ENCODE assay signal across 24 cellular contexts in genomic region chr15:26158176-26158575, GRCh38.
"Had no signal": no experiment of that assay in that cellular context is flagged by ENCODE, and none has a peak within 500 bp of the region (broad histone marks: within the 10 kb centered on the region; RNA-seq: fewer than 3 reads in every experiment).

No MANE protein-coding gene starts in this region.

- H3K27me3 ChIP-seq: hepatocyte, ovary, testis, thyroid gland, transverse colon, upper lobe of left lung had no signal

- H3K4me3 Mint-ChIP-seq: mesothelial cell of epicardium; naive B cell; natural killer cell; stimulated activated naive B cell treated with anti-CD40 and anti-IgM and Interleukin-4, amounts not matched to agents 10 μg/mL and 1 μg/mL and 100 μg/mL, for 72 hours had no signal

- H3K36me3 ChIP-seq: left ventricle myocardium inferior, ovary, stomach, thyroid gland, transverse colon, upper lobe of left lung had no signal

- H3K27ac Mint-ChIP-seq: mesothelial cell of epicardium; naive B cell; natural killer cell; nephron progenitor cell; progenitor cell of endocrine pancreas; stimulated activated naive B cell treated with anti-CD40 and anti-IgM and Interleukin-4, amounts not matched to agents 10 μg/mL and 1 μg/mL and 100 μg/mL, for 72 hours had no signal

- DNase-seq: islet precursor cell; left ventricle myocardium inferior; mesendoderm; naive B cell; natural killer cell; nephron progenitor cell; ovary; right cardiac atrium; stimulated activated CD4-positive, alpha-beta T cell treated with anti-CD3 and anti-CD28 coated beads, Interleukin-12 subunit alpha, Interleukin-12 subunit beta, amount 100 ng/mL, for 4 hours; stimulated activated CD4-positive, alpha-beta T cell treated with anti-CD3 and anti-CD28 coated beads, Interleukin-15, amount 100 ng/mL, for 24 hours; stimulated activated CD4-positive, alpha-beta T cell treated with anti-CD3 and anti-CD28 coated beads, Interleukin-2, amount 100 ng/mL, for 24 hours; stimulated activated CD4-positive, alpha-beta T cell treated with anti-CD3 and anti-CD28 coated beads, Interleukin-4, amount 100 ng/mL, for 1 hour; stimulated activated naive B cell treated with anti-CD40 and anti-IgM and Interleukin-4, amounts not matched to agents 10 μg/mL and 1 μg/mL and 100 μg/mL, for 72 hours; stimulated activated naive CD8-positive, alpha-beta T cell treated with anti-CD3 and anti-CD28 coated beads, Interleukin-15, Interleukin-2, amounts not matched to agents 100 U/mL and 50 U/mL, for 24 hours; stomach; testis; thyroid gland; transverse colon; upper lobe of left lung had no signal

- H2AFZ ChIP-seq: hepatocyte had no signal

- H3K27ac ChIP-seq: hepatocyte, left ventricle myocardium inferior, ovary, testis, thyroid gland, upper lobe of left lung had no signal

- H3K4me3 ChIP-seq: hepatocyte, left ventricle myocardium inferior, lung, ovary, skin epidermis, stomach, testis, thyroid gland, transverse colon, upper lobe of left lung had no signal

- H3K4me1 ChIP-seq: testis, thyroid gland, transverse colon, upper lobe of left lung had no signal

- H3K4me1 Mint-ChIP-seq: mesothelial cell of epicardium; naive B cell; natural killer cell; stimulated activated naive B cell treated with anti-CD40 and anti-IgM and Interleukin-4, amounts not matched to agents 10 μg/mL and 1 μg/mL and 100 μg/mL, for 72 hours had no signal

- H3K36me3 Mint-ChIP-seq: mesothelial cell of epicardium, naive B cell had no signal

- H3K9me3 ChIP-seq: ovary, testis, thyroid gland, upper lobe of left lung had no signal

- H3K27me3 Mint-ChIP-seq: stimulated activated naive B cell treated with anti-CD40 and anti-IgM and Interleukin-4, amounts not matched to agents 10 μg/mL and 1 μg/mL and 100 μg/mL, for 72 hours had no signal

- H3K79me2 ChIP-seq: hepatocyte had no signal

- H3K4me2 ChIP-seq: hepatocyte had no signal
